Comparison of ENCODE assay signal across 8 cellular contexts in the genomic region with DNA sequence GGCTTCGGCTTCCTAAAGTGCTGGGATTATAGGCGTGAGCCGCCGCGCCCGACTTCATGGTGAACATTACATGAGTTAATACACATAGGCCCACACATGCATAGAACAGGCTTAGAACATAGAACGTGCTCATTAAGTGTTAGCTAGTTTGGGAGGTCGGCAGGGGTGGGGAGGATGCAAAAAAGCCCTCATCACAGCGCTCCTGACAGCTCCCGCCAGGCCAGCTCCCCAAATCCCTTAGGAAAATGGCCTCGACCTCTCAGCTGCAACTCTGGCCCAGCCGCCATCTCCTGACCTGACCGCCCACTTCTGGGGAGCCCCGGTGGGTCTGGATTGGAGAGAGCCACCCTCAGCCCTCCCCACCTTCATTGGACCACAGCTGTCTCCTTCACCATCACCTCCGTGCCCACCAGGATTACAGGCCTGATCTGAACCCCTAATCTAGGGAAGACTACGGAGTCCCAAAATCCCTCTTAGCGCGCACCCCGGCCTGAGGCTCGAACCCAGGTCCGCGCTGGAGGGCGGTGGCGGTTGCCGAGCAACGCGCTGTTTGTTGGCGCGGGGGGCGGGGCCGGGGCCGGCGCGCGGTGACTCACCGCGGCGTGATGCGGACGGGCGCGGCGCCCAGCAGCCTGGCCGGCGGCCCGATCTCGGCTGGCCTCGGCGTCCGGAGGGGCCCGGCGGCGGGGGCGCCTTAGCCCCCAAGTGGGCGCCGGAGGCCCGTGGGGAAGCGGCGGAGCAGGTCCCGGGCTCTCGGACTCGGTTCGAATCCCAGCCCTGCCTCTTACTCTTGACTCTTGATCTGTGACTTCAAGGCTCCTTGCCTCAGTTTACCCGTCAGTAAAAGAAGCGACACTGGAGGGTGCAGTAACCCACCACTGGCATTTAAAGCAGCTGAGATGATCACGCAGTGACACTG. TPM values are rescaled to one million over a fixed set of nuclear protein-coding genes. Genes with fewer than 3 reads are reported as not detected.
A peak's percentile ranks its signal among the peaks of the same experiment; 100 is the strongest.
DNase-seq lines count a peak whose midpoint lies in the region; ATAC-seq and TF ChIP-seq lines count a peak whose summit lies in the region.

No MANE protein-coding gene starts in this region.

- no peaks in the 10 kb centered on the region for H3K27me3 Mint-ChIP-seq in activated CD4-positive, alpha-beta T cell treated with anti-CD3 and anti-CD28 coated beads, Interleukin-2, amount 10 ng/mL, durations not matched to agents 24 days and 14 days

- peaks cover 2% of the 10 kb centered on the region for H3K36me3 Mint-ChIP-seq in activated CD4-positive, alpha-beta T cell treated with anti-CD3 and anti-CD28 coated beads, Interleukin-2, amount 10 ng/mL, durations not matched to agents 24 days and 14 days (ENCODE audit: low read depth)

- H3K9me3 ChIP-seq in duodenal mucosa (ENCODE audit: control insufficient read depth in 1 of 2, low read length in 2 of 2) (no peaks in the 10 kb centered on the region), left lung (no peaks in the 10 kb centered on the region)

- H3K36me3 ChIP-seq in duodenal mucosa (ENCODE audit: control insufficient read depth in 1 of 2, insufficient read depth in 2 of 2, low read length in 2 of 2) (no peaks in the 10 kb centered on the region), left lung (no peaks in the 10 kb centered on the region)

- peak overlapping the region; percentile 73 to 87 for H3K9ac ChIP-seq in duodenal mucosa (ENCODE audit: low read depth in 1 of 2, low read length in 2 of 2)

- intact Hi-C loops in activated CD4-positive, alpha-beta T cell treated with anti-CD3 and anti-CD28 coated beads, Interleukin-2, amount 10 ng/mL, durations not matched to agents 24 days and 14 days (cut with micrococcal nuclease): loop anchor here (10.0 kb wide), 1 partner anchor 675 kb away; a partner anchor contains a TSS
- intact Hi-C loops in left lung (cut with DNase I): no loop called here

- H3K4me1 ChIP-seq in duodenal mucosa (ENCODE audit: control insufficient read depth in 1 of 2, insufficient read depth in 2 of 2, low read length in 2 of 2): peaks cover 32 to 42% of the 10 kb centered on the region in 2 donors
- H3K4me1 ChIP-seq in left lung: peaks cover 25 to 76% of the 10 kb centered on the region in 2 donors

- H3K27me3 ChIP-seq in duodenal mucosa (ENCODE audit: control insufficient read depth in 1 of 2, insufficient read depth in 2 of 2, low read length in 2 of 2): no peaks in the 10 kb centered on the region
- no peaks in the 10 kb centered on the region for H3K27me3 ChIP-seq in left lung

- peaks cover 26% of the 10 kb centered on the region for H3K4me1 Mint-ChIP-seq in activated CD4-positive, alpha-beta T cell treated with anti-CD3 and anti-CD28 coated beads, Interleukin-2, amount 10 ng/mL, durations not matched to agents 24 days and 14 days

- H3K4me3 ChIP-seq in duodenal mucosa (ENCODE audit: low read depth in 1 of 2, low read length in 2 of 2) (peak overlapping the region; percentile 38 to 48), left lung (peak overlapping the region in 1 of 2 donors; percentile 31)

- H3K27ac ChIP-seq in duodenal mucosa (ENCODE audit: low read depth, low read length) (peak overlapping the region; percentile 79), left lung (peak overlapping the region; percentile 98 to 99)

- no peak for TF ChIP-seq CTCF in left lung (IDR thresholded peaks at IDR 0.05)

- H3K27ac Mint-ChIP-seq in activated CD4-positive, alpha-beta T cell treated with anti-CD3 and anti-CD28 coated beads, Interleukin-2, amount 10 ng/mL, durations not matched to agents 24 days and 14 days: peak overlapping the region; percentile 86

- no peaks in the 10 kb centered on the region for H3K9me3 Mint-ChIP-seq in activated CD4-positive, alpha-beta T cell treated with anti-CD3 and anti-CD28 coated beads, Interleukin-2, amount 10 ng/mL, durations not matched to agents 24 days and 14 days

- H3K4me3 Mint-ChIP-seq in activated CD4-positive, alpha-beta T cell treated with anti-CD3 and anti-CD28 coated beads, Interleukin-2, amount 10 ng/mL, durations not matched to agents 24 days and 14 days: peak overlapping the region; percentile 69

- ATAC-seq in left lung (peak; percentile 24), HG02884 (IDR thresholded peaks at IDR 0.05; ENCODE audit: unreplicated experiment) (no peak)

- DNase-seq in EH (ENCODE audit: low read depth) (peak; percentile 81), NCI-H1930 (lab: John Stamatoyannopoulos, UW) (peak; percentile 15 to 56), left lung (peak; percentile 84 to 96), NCI-H526 treated with DMSO at 0.1 percent for 48 hours (lab: John Stamatoyannopoulos, UW) (no peak)
- peak; percentile 93 for DNase-seq in activated CD4-positive, alpha-beta T cell treated with anti-CD3 and anti-CD28 coated beads, Interleukin-2, amount 10 ng/mL, durations not matched to agents 24 days and 14 days
- DNase-seq in stimulated activated CD4-positive, alpha-beta T cell treated with anti-CD3 and anti-CD28 coated beads, Interleukin-4, amount 100 ng/mL, for 24 hours: peak; percentile 64

RNA-seq across cellular contexts. Expression of a gene that starts 26.7 kb away (rescaled TPM):
- total RNA-seq in activated CD4-positive, alpha-beta T cell treated with anti-CD3 and anti-CD28 coated beads, Interleukin-2, amount 10 ng/mL, durations not matched to agents 24 days and 14 days: 1.4 and 1.9 TPM in 2 replicates
- total RNA-seq in left lung: 1 to 10 TPM in 1 of 2 donors, under 1 TPM in 1; 0.89 to 1.8 TPM

RNA-seq across cellular contexts. Expression of a gene that starts 55.0 kb away (rescaled TPM):
- 7.3 and 7.5 TPM in 2 replicates for total RNA-seq in activated CD4-positive, alpha-beta T cell treated with anti-CD3 and anti-CD28 coated beads, Interleukin-2, amount 10 ng/mL, durations not matched to agents 24 days and 14 days
- total RNA-seq in left lung: 10 to 100 TPM in 1 of 2 donors, 1 to 10 TPM in 1; 6.6 to 14.3 TPM

RNA-seq across cellular contexts. Expression of a gene that starts 55.7 kb away (rescaled TPM):
- total RNA-seq in activated CD4-positive, alpha-beta T cell treated with anti-CD3 and anti-CD28 coated beads, Interleukin-2, amount 10 ng/mL, durations not matched to agents 24 days and 14 days: 16.2 and 18.6 TPM in 2 replicates
- 1 to 10 TPM; 3.7 to 4.2 TPM for total RNA-seq in left lung

RNA-seq across cellular contexts. Expression of a gene that starts 55.8 kb away (rescaled TPM):
- 38.5 and 39.4 TPM in 2 replicates for total RNA-seq in activated CD4-positive, alpha-beta T cell treated with anti-CD3 and anti-CD28 coated beads, Interleukin-2, amount 10 ng/mL, durations not matched to agents 24 days and 14 days
- 10 to 100 TPM; 30.8 to 33.7 TPM for total RNA-seq in left lung
